ENCODE assay signal across 1 cellular context in the genomic region with DNA sequence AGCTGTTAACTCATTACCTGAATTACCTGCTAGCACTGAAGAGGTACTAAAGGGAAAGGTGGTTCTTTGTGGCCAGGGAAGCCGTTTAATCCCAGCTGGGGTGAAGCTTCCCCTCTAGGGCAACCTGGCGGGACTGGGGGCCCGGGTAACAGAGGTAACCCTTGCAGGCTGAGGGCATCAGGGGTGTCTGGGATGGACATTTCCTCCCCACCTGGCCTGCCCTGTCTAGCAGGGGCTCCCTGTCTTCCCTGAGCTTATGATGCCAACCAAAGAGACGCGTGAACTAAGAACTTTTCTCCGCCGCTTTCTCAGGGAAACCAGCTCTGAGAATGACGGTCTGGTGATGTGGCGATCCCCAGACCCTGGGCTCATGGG.
TF ChIP-seq lines count a peak whose summit lies in the region.

No MANE protein-coding gene starts in this region.

TF ChIP-seq in IMR-90, 13 proteins besides CTCF, POLR2A, EP300 and RAD21:
- no peak for TF ChIP-seq MAZ (IDR thresholded peaks at IDR 0.05; ENCODE audit: borderline replicate concordance, low read depth, low read length)
- no peak for TF ChIP-seq MXI1 (IDR thresholded peaks at IDR 0.05; ENCODE audit: borderline replicate concordance, low read depth, low read length)
- no peak for TF ChIP-seq FOS (IDR thresholded peaks at IDR 0.05; ENCODE audit: low read depth, low read length)
- TF ChIP-seq SMC3 (IDR thresholded peaks at IDR 0.05; ENCODE audit: low read depth, low read length), result no peak
- TF ChIP-seq, protein P1, sequence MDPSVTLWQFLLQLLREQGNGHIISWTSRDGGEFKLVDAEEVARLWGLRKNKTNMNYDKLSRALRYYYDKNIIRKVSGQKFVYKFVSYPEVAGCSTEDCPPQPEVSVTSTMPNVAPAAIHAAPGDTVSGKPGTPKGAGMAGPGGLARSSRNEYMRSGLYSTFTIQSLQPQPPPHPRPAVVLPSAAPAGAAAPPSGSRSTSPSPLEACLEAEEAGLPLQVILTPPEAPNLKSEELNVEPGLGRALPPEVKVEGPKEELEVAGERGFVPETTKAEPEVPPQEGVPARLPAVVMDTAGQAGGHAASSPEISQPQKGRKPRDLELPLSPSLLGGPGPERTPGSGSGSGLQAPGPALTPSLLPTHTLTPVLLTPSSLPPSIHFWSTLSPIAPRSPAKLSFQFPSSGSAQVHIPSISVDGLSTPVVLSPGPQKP (IDR thresholded peaks at IDR 0.05; ENCODE audit: borderline replicate concordance, low read depth, low read length), result no peak
- TF ChIP-seq CHD1 (IDR thresholded peaks at IDR 0.05; ENCODE audit: low read depth, low read length), result no peak
- no peak for TF ChIP-seq RCOR1 (IDR thresholded peaks at IDR 0.05; ENCODE audit: insufficient replicate concordance, low read length)
- TF ChIP-seq BHLHE40 (IDR thresholded peaks at IDR 0.05; ENCODE audit: low read depth, low read length), result no peak
- TF ChIP-seq, protein P2, sequence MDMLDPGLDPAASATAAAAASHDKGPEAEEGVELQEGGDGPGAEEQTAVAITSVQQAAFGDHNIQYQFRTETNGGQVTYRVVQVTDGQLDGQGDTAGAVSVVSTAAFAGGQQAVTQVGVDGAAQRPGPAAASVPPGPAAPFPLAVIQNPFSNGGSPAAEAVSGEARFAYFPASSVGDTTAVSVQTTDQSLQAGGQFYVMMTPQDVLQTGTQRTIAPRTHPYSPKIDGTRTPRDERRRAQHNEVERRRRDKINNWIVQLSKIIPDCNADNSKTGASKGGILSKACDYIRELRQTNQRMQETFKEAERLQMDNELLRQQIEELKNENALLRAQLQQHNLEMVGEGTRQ (IDR thresholded peaks at IDR 0.05; ENCODE audit: low read depth, low read length), result no peak
